31 cellular contexts compared by ENCODE assay signal in genomic region chr3:114494498-114494897, GRCh38.
"Had no signal": no experiment of that assay in that cellular context is flagged by ENCODE, and none has a peak within 500 bp of the region (broad histone marks: within the 10 kb centered on the region; RNA-seq: fewer than 3 reads in every experiment).

No MANE protein-coding gene starts in this region.

- H3K36me3 Mint-ChIP-seq: activated CD4-positive, alpha-beta memory T cell treated with anti-CD3 and anti-CD28 coated beads for 36 hours; mesothelial cell of epicardium had no signal

- H3K27me3 Mint-ChIP-seq: activated T-cell treated with anti-CD3 and anti-CD28 coated beads, Interleukin-2, amount 50 U/mL, for 24 hours; dendritic cell treated with granulocyte-macrophage colony-stimulating factor and Interleukin-4, amounts not matched to agents 40 ng/mL and 50 ng/mL, for 4 days; naive B cell; stimulated activated memory B cell treated with anti-CD40 and anti-IgM and Interleukin-4, amounts not matched to agents 10 μg/mL and 1 μg/mL and 100 μg/mL, for 72 hours had no signal

- H3K27ac ChIP-seq: gastrocnemius medialis, hepatocyte, parathyroid adenoma, psoas muscle, sigmoid colon, testis, transverse colon, VCaP had no signal

- ATAC-seq: gastrocnemius medialis; left cardiac atrium; psoas muscle; stimulated activated memory B cell treated with anti-CD40 and anti-IgM and Interleukin-4, amounts not matched to agents 10 μg/mL and 1 μg/mL and 100 μg/mL, for 72 hours had no signal

- H3K79me2 ChIP-seq: hepatocyte, parathyroid adenoma had no signal

- H3K27ac Mint-ChIP-seq: activated CD4-positive, alpha-beta memory T cell treated with anti-CD3 and anti-CD28 coated beads for 36 hours; activated T-cell treated with anti-CD3 and anti-CD28 coated beads, Interleukin-2, amount 50 U/mL, for 24 hours; activated T-helper 2 cell treated with anti-CD3 and anti-CD28 coated beads, Interferon-gamma antibody, Interleukin-2, Interleukin-4, amounts not matched to agents 10 μg/mL and 5 μg/mL and 100 μg/mL, durations not matched to agents 14 hours and 24 hours and 36 hours; dendritic cell treated with granulocyte-macrophage colony-stimulating factor and Interleukin-4, amounts not matched to agents 40 ng/mL and 50 ng/mL, for 4 days; mesothelial cell of epicardium; stimulated activated memory B cell treated with anti-CD40 and anti-IgM and Interleukin-4, amounts not matched to agents 10 μg/mL and 1 μg/mL and 100 μg/mL, for 72 hours had no signal

- H2AFZ ChIP-seq: hepatocyte, parathyroid adenoma had no signal

- H3K27me3 ChIP-seq: gastrocnemius medialis, hepatocyte, sigmoid colon, testis, transverse colon had no signal

- H3K36me3 ChIP-seq: gastrocnemius medialis, sigmoid colon, transverse colon had no signal

- H3K9me3 Mint-ChIP-seq: activated CD4-positive, alpha-beta memory T cell treated with anti-CD3 and anti-CD28 coated beads for 36 hours; activated T-cell treated with anti-CD3 and anti-CD28 coated beads, Interleukin-2, amount 50 U/mL, for 24 hours; activated T-helper 2 cell treated with anti-CD3 and anti-CD28 coated beads, Interferon-gamma antibody, Interleukin-2, Interleukin-4, amounts not matched to agents 10 μg/mL and 5 μg/mL and 100 μg/mL, durations not matched to agents 14 hours and 24 hours and 36 hours; dendritic cell treated with granulocyte-macrophage colony-stimulating factor and Interleukin-4, amounts not matched to agents 40 ng/mL and 50 ng/mL, for 4 days; mesothelial cell of epicardium; naive B cell; stimulated activated memory B cell treated with anti-CD40 and anti-IgM and Interleukin-4, amounts not matched to agents 10 μg/mL and 1 μg/mL and 100 μg/mL, for 72 hours had no signal

- H3K9ac ChIP-seq: parathyroid adenoma had no signal

- DNase-seq: activated CD4-positive, alpha-beta memory T cell treated with anti-CD3 and anti-CD28 coated beads for 36 hours; activated CD4-positive, alpha-beta T cell treated with anti-CD3 and anti-CD28 coated beads for 48 hours; activated CD8-positive, alpha-beta memory T cell treated with anti-CD3 and anti-CD28 coated beads, Interleukin-2, amount 50 U/mL, for 4 hours; activated T-cell treated with anti-CD3 and anti-CD28 coated beads, Interleukin-2, amount 50 U/mL, for 24 hours; amygdala; caudate nucleus; effector CD8-positive, alpha-beta T cell; erythroblast; gastrocnemius medialis; glutamatergic neuron; left cardiac atrium; naive B cell; nucleus accumbens; psoas muscle; sigmoid colon; small intestine; stimulated activated CD4-positive, alpha-beta T cell treated with anti-CD3 and anti-CD28 coated beads, Interleukin-4, amount 100 ng/mL, for 4 hours; stimulated activated CD8-positive, alpha-beta memory T cell treated with anti-CD3 and anti-CD28 coated beads, Interleukin-4, amount 100 ng/mL, for 48 hours; T-helper 9 cell; testis; transverse colon had no signal

- FAIRE-seq: endometrium, keratinocyte, small intestine, TTC549 had no signal

- H3K4me2 ChIP-seq: hepatocyte had no signal

- H3K4me3 ChIP-seq: gastrocnemius medialis, hepatocyte, psoas muscle, sigmoid colon, testis, transverse colon had no signal

- H3K4me3 Mint-ChIP-seq: activated CD4-positive, alpha-beta memory T cell treated with anti-CD3 and anti-CD28 coated beads for 36 hours; activated T-cell treated with anti-CD3 and anti-CD28 coated beads, Interleukin-2, amount 50 U/mL, for 24 hours; dendritic cell treated with granulocyte-macrophage colony-stimulating factor and Interleukin-4, amounts not matched to agents 40 ng/mL and 50 ng/mL, for 4 days; mesothelial cell of epicardium; naive B cell; stimulated activated memory B cell treated with anti-CD40 and anti-IgM and Interleukin-4, amounts not matched to agents 10 μg/mL and 1 μg/mL and 100 μg/mL, for 72 hours had no signal

- H3K9me3 ChIP-seq: gastrocnemius medialis, psoas muscle, sigmoid colon, testis, transverse colon had no signal
